In genomic region chr16:80974649-80975376, GRCh38 we compare ENCODE assay signal across 12 cellular contexts. TPM values are rescaled to one million over a fixed set of nuclear protein-coding genes. Genes with fewer than 3 reads are reported as not detected.
DNase-seq lines count a peak whose midpoint lies in the region; ATAC-seq, FAIRE-seq and TF ChIP-seq lines count a peak whose summit lies in the region.
"Had no signal": no experiment of that assay in that cellular context is flagged by ENCODE, and none has a peak within 500 bp of the region (broad histone marks: within the 10 kb centered on the region; RNA-seq: fewer than 3 reads in every experiment).

No MANE protein-coding gene starts in this region.

- H3K27ac Mint-ChIP-seq in brain = no peak overlapping the region
- H3K27ac Mint-ChIP-seq in naive thymus-derived CD4-positive, alpha-beta T cell = no peak overlapping the region
- H3K27ac Mint-ChIP-seq: T-helper 1 cell treated with Interleukin-12 subunit alpha and Interleukin-12 subunit beta and Interleukin-4 antibody, amounts not matched to agents 30 μg/mL and 1 μg/mL, for 36 hours had no signal

- H3K4me1 ChIP-seq in KMS-11 (ENCODE audit: low read depth, poor library complexity, severe bottlenecking) (peaks cover 21% of the 10 kb centered on the region), HepG2 (ENCODE audit: insufficient read depth, low read length) (no peaks in the 10 kb centered on the region), small intestine (ENCODE audit: control insufficient read depth in 2 of 2, insufficient read depth in 1 of 2, low read depth in 1 of 2, low read length in 1 of 2) (no peaks in the 10 kb centered on the region)
- H3K4me1 ChIP-seq in naive thymus-derived CD4-positive, alpha-beta T cell (ENCODE audit: control insufficient read depth in 2 of 2, insufficient read depth in 2 of 2, low read length in 2 of 2) = no peaks in the 10 kb centered on the region
- H3K4me1 ChIP-seq: sigmoid colon had no signal

- intact Hi-C loops in HepG2 (cut with micrococcal nuclease; ENCODE audit: unreplicated experiment) = loop anchor here (2.0 kb wide), 1 partner anchor 32 kb away; the partner anchor contains the start of genes CENPN and CMC2
- intact Hi-C loops in naive thymus-derived CD4-positive, alpha-beta T cell (cut with micrococcal nuclease) = no loop called here

- H4K20me1 ChIP-seq in KMS-11 (ENCODE audit: insufficient read depth) (no peaks in the 10 kb centered on the region), HepG2 (ENCODE audit: insufficient read depth, low read length) (no peaks in the 10 kb centered on the region)

- peak; percentile 75 for TF ChIP-seq CTCF in KMS-11 (conservative IDR thresholded peaks at IDR 0.05; ENCODE audit: low read depth, low read length)
- TF ChIP-seq CTCF in brain (conservative IDR thresholded peaks at IDR 0.05) = peak; percentile 22 to 65
- TF ChIP-seq CTCF in HepG2 (CRISPR knock-in tag; IDR thresholded peaks at IDR 0.05) = peak; percentile 30

- TF ChIP-seq POLR2A in HepG2 (IDR thresholded peaks at IDR 0.05; ENCODE audit: insufficient read depth in 1 of 2, low read depth in 2 of 2, low read length in 2 of 2) = no peak

- H3K27me3 Mint-ChIP-seq in brain = no peaks in the 10 kb centered on the region
- no peaks in the 10 kb centered on the region for H3K27me3 Mint-ChIP-seq in naive thymus-derived CD4-positive, alpha-beta T cell

- H3K9me3 ChIP-seq in HepG2 (ENCODE audit: low read length) (no peaks in the 10 kb centered on the region), small intestine (ENCODE audit: control insufficient read depth, low read depth) (no peaks in the 10 kb centered on the region)
- no peaks in the 10 kb centered on the region for H3K9me3 ChIP-seq in naive thymus-derived CD4-positive, alpha-beta T cell (ENCODE audit: control insufficient read depth in 2 of 3, low read length in 3 of 3)
- H3K9me3 ChIP-seq: sigmoid colon had no signal

- peaks cover 28% of the 10 kb centered on the region for H3K36me3 Mint-ChIP-seq in brain
- H3K36me3 Mint-ChIP-seq in naive thymus-derived CD4-positive, alpha-beta T cell = peaks cover 15 to 42% (median 35%) of the 10 kb centered on the region in 5 donors

- H3K4me3 Mint-ChIP-seq in brain = no peak overlapping the region
- no peak overlapping the region for H3K4me3 Mint-ChIP-seq in naive thymus-derived CD4-positive, alpha-beta T cell
- H3K4me3 Mint-ChIP-seq: T-helper 1 cell treated with Interleukin-12 subunit alpha and Interleukin-12 subunit beta and Interleukin-4 antibody, amounts not matched to agents 30 μg/mL and 1 μg/mL, for 36 hours had no signal

- TF ChIP-seq RAD21 in HepG2 (CRISPR knock-in tag; IDR thresholded peaks at IDR 0.05) = no peak

- H3K9me3 Mint-ChIP-seq in brain = no peaks in the 10 kb centered on the region
- no peaks in the 10 kb centered on the region for H3K9me3 Mint-ChIP-seq in naive thymus-derived CD4-positive, alpha-beta T cell
- H3K9me3 Mint-ChIP-seq: T-helper 1 cell treated with Interleukin-12 subunit alpha and Interleukin-12 subunit beta and Interleukin-4 antibody, amounts not matched to agents 30 μg/mL and 1 μg/mL, for 36 hours had no signal

- H3K79me2 ChIP-seq in KMS-11 (ENCODE audit: insufficient read depth, low read depth) (no peaks in the 10 kb centered on the region), HepG2 (ENCODE audit: insufficient read depth, low read length) (no peaks in the 10 kb centered on the region)

- FAIRE-seq in HepG2 (lab: Jason Lieb, UNC) (peak; percentile 60), small intestine (lab: Jason Lieb, UNC) (no peak)
- FAIRE-seq: GM12891 had no signal

- H3K27me3 ChIP-seq in KMS-11 (ENCODE audit: insufficient read depth, low read depth) = no peaks in the 10 kb centered on the region
- no peaks in the 10 kb centered on the region for H3K27me3 ChIP-seq in HepG2 (ENCODE audit: control insufficient read depth in 1 of 2, insufficient read depth in 2 of 2, low read length in 2 of 2)
- no peaks in the 10 kb centered on the region for H3K27me3 ChIP-seq in naive thymus-derived CD4-positive, alpha-beta T cell (ENCODE audit: control insufficient read depth in 2 of 2, insufficient read depth in 2 of 2, low read length in 2 of 2)
- H3K27me3 ChIP-seq in small intestine (ENCODE audit: control insufficient read depth in 2 of 2, insufficient read depth in 2 of 2, low read length in 2 of 2) = no peaks in the 10 kb centered on the region
- H3K27me3 ChIP-seq: sigmoid colon had no signal

- H3K4me2 ChIP-seq in KMS-11 (no peak overlapping the region), HepG2 (ENCODE audit: low read depth, low read length) (no peak overlapping the region)

- POLR2A ChIA-PET in HepG2 (lab: Yijun Ruan, JAX) = interaction anchor here (0.6 to 1.1 kb wide), 2 partner anchors 18 to 32 kb away, joined by 3 to 4 read pairs; partner anchors contain the start of genes CENPN and CMC2
- POLR2A ChIA-PET in naive thymus-derived CD4-positive, alpha-beta T cell (lab: Charles Lee) = interaction anchor here (0.6 kb wide), 1 partner anchor 62 kb away, joined by 3 read pairs; no protein-coding TSS in a partner anchor

- H3K4me3 ChIP-seq in KMS-11 (IDR thresholded peaks at IDR 0.05; ENCODE audit: insufficient read depth, low read depth, low read length) = no peak overlapping the region
- H3K4me3 ChIP-seq in HepG2 (replicated peaks in 1 of 3; ENCODE audit: insufficient read depth in 1 of 3, low read depth in 2 of 3, low read length in 3 of 3) = no peak overlapping the region
- no peak overlapping the region for H3K4me3 ChIP-seq in naive thymus-derived CD4-positive, alpha-beta T cell (ENCODE audit: low read length)
- no peak overlapping the region for H3K4me3 ChIP-seq in small intestine (ENCODE audit: low read depth in 1 of 2, low read length in 2 of 2)
- H3K4me3 ChIP-seq: sigmoid colon had no signal

- H3K36me3 ChIP-seq in KMS-11 (ENCODE audit: insufficient read depth) = no peaks in the 10 kb centered on the region
- peaks cover 2 to 29% of the 10 kb centered on the region in 2 experiments; a peak in 4 of 5 replicates for H3K36me3 ChIP-seq in HepG2 (replicated peaks in 1 of 2; ENCODE audit: control insufficient read depth in 1 of 2, insufficient read depth in 2 of 2, low read length in 2 of 2)
- peaks cover 0 to 39% (median 0%) of the 10 kb centered on the region in 3 experiments for H3K36me3 ChIP-seq in naive thymus-derived CD4-positive, alpha-beta T cell (ENCODE audit: control insufficient read depth in 2 of 3, insufficient read depth in 3 of 3, low read length in 3 of 3)
- H3K36me3 ChIP-seq in small intestine (ENCODE audit: control insufficient read depth in 2 of 2, insufficient read depth in 2 of 2, low read length in 2 of 2) = peaks cover 6% of the 10 kb centered on the region in 2 donors

- in situ Hi-C loops in HepG2 (cut with HindIII; ENCODE audit: extremely low pct_ligation_motif_present, low pct_unique_long_range_greater_than_20kb) = no loop called here

- BruUV-seq in HepG2 (replicated peaks; lab: Mats Ljungman, UMichigan) = no TSS peak

- H3K27ac ChIP-seq in KMS-11 (no peak overlapping the region), HepG2 (ENCODE audit: extremely low read length, insufficient read depth, low read length) (no peak overlapping the region), small intestine (ENCODE audit: low read depth in 1 of 2, low read length in 1 of 2) (no peak overlapping the region)
- H3K27ac ChIP-seq in naive thymus-derived CD4-positive, alpha-beta T cell (ENCODE audit: low read depth, low read length) = no peak overlapping the region
- H3K27ac ChIP-seq: sigmoid colon had no signal

- WGBS in HepG2 (ENCODE audit: low lambda C conversion rate) = 89% methylated on average over 6 of the region's 6 CpGs
- 87 to 92% (median 89%) methylated on average over 6 of the region's 6 CpGs for WGBS in small intestine, 3 donors

- CTCF ChIA-PET in HepG2 (lab: Yijun Ruan, JAX; ENCODE audit: low intra/inter-chr PET ratio, low total read pairs) = interaction anchor here (1.6 to 2.2 kb wide), 2 partner anchors 30 to 60 kb away, joined by 6 to 12 read pairs; partner anchors contain the start of gene ATMIN
- CTCF ChIA-PET in naive thymus-derived CD4-positive, alpha-beta T cell (lab: Charles Lee) = interaction anchor here (0.6 kb wide), 1 partner anchor 76 kb away, joined by 3 read pairs; no protein-coding TSS in a partner anchor

- H2AFZ ChIP-seq in KMS-11 (ENCODE audit: low read depth) (no peak overlapping the region), HepG2 (ENCODE audit: low read length) (no peak overlapping the region)

- peaks cover 8% of the 10 kb centered on the region for H3K4me1 Mint-ChIP-seq in brain
- peaks cover 0 to 7% (median 0%) of the 10 kb centered on the region in 7 donors for H3K4me1 Mint-ChIP-seq in naive thymus-derived CD4-positive, alpha-beta T cell

- DNase-seq in DMS 273 treated with DMSO at 0.1 percent for 48 hours (lab: John Stamatoyannopoulos, UW) = peak; percentile 47
- no peak for DNase-seq in HepG2 (ENCODE audit: low spot score)
- no peak for DNase-seq in NCI-H1694 treated with DMSO at 0.1 percent for 48 hours (lab: John Stamatoyannopoulos, UW)
- DNase-seq in naive thymus-derived CD4-positive, alpha-beta T cell = no peak
- no peak for DNase-seq in small intestine
- DNase-seq: KG1, sigmoid colon had no signal

- H3K9ac ChIP-seq in KMS-11 (no peak overlapping the region), HepG2 (ENCODE audit: insufficient read depth, low read depth, low read length) (no peak overlapping the region)

- TF ChIP-seq EP300 in HepG2 (IDR thresholded peaks at IDR 0.05; ENCODE audit: low read depth in 2 of 2, low read length in 2 of 2) = no peak
- no peak for TF ChIP-seq EP300 in HepG2 (CRISPR knock-in tag; IDR thresholded peaks at IDR 0.05; ENCODE audit: borderline replicate concordance)

- ATAC-seq in HepG2 (peak; percentile 71), GM18517 (IDR thresholded peaks at IDR 0.05; ENCODE audit: unreplicated experiment) (no peak)
- no peak for ATAC-seq in naive thymus-derived CD4-positive, alpha-beta T cell

RNA-seq across cellular contexts. Expression of gene CMC2, which starts 31.9 kb away (rescaled TPM):
- polyA plus RNA-seq in brain (ENCODE audit: insufficient read depth, low read depth, low replicate concordance) (95.9 TPM), HepG2 (2011; rRNA removed) (92.1 and 116 TPM in 2 replicates), small intestine (100 to 1,000 TPM; 121 to 140 (median 129) TPM)
- 129 and 147 TPM in 2 replicates for total RNA-seq in HepG2 (2016; rRNA removed; fragmentation: Illumina TruSeq; extraction: Trizol)
- total RNA-seq in HepG2 (2016; cell fraction: cytosol; rRNA removed; fragmentation: Illumina TruSeq; extraction: Trizol; ENCODE audit: low read depth) = 111 and 171 TPM in 2 replicates
- total RNA-seq in HepG2 (2016; cell fraction: insoluble cytoplasmic fraction; rRNA removed; fragmentation: Illumina TruSeq; extraction: Trizol) = 118 and 155 TPM in 2 replicates
- 132 and 180 TPM in 2 replicates for total RNA-seq in HepG2 (2016; cell fraction: membrane; rRNA removed; fragmentation: Illumina TruSeq; extraction: Trizol)
- total RNA-seq in HepG2 (2016; cell fraction: nucleus; rRNA removed; fragmentation: Illumina TruSeq; extraction: Trizol) = 49.2 and 54.6 TPM in 2 replicates
- 134 and 148 TPM in 2 replicates for polyA plus RNA-seq in HepG2 (2011; cell fraction: cytosol; rRNA removed)
- polyA plus RNA-seq in HepG2 (2011; cell fraction: nucleus; rRNA removed) = 22.2 and 24.5 TPM in 2 replicates
- 81.8 and 85.6 TPM in 2 replicates for polyA plus RNA-seq in HepG2 (2012)
- 157 and 235 TPM in 2 replicates for polyA plus RNA-seq in HepG2 (2016; cell fraction: cytosol; fragmentation: Illumina TruSeq; extraction: Trizol; ENCODE audit: low read depth)
- polyA plus RNA-seq in HepG2 (2016; cell fraction: insoluble cytoplasmic fraction; fragmentation: Illumina TruSeq; extraction: Trizol; ENCODE audit: low read depth) = 172 and 176 TPM in 2 replicates
- polyA plus RNA-seq in HepG2 (2016; cell fraction: membrane; fragmentation: Illumina TruSeq; extraction: Trizol; ENCODE audit: low read depth) = 133 and 179 TPM in 2 replicates
- 86.6 and 97.5 TPM in 2 replicates for polyA plus RNA-seq in HepG2 (2016; cell fraction: nucleus; fragmentation: Illumina TruSeq; extraction: Trizol; ENCODE audit: insufficient read depth, low read depth)
- 70.9 and 71.9 TPM in 2 replicates for polyA minus RNA-seq in HepG2 (2011; rRNA and poly(A)+ RNA removed; ENCODE audit: low replicate concordance)
- polyA minus RNA-seq in HepG2 (2011; cell fraction: cytosol; rRNA and poly(A)+ RNA removed) = 19.8 and 22.3 TPM in 2 replicates
- 35.4 and 68.6 TPM in 2 replicates for polyA minus RNA-seq in HepG2 (2011; cell fraction: nucleus; rRNA and poly(A)+ RNA removed)
- 10 to 100 TPM; 28.3 to 78.4 (median 40.8) TPM for total RNA-seq in naive thymus-derived CD4-positive, alpha-beta T cell
- polyA plus RNA-seq in naive thymus-derived CD4-positive, alpha-beta T cell = 10 to 100 TPM; 75.7 to 77.1 TPM

RNA-seq across cellular contexts. Expression of gene CENPN, which starts 32.2 kb away (rescaled TPM):
- polyA plus RNA-seq in brain (ENCODE audit: insufficient read depth, low read depth, low replicate concordance) (27.3 TPM), HepG2 (2011; rRNA removed) (17.3 and 29.7 TPM in 2 replicates), small intestine (10 to 100 TPM in 1 of 3 donors, 1 to 10 TPM in 2; 5.8 to 22.9 (median 6.2) TPM)
- total RNA-seq in HepG2 (2016; rRNA removed; fragmentation: Illumina TruSeq; extraction: Trizol) = 129 and 193 TPM in 2 replicates
- 98.3 and 119 TPM in 2 replicates for total RNA-seq in HepG2 (2016; cell fraction: cytosol; rRNA removed; fragmentation: Illumina TruSeq; extraction: Trizol; ENCODE audit: low read depth)
- total RNA-seq in HepG2 (2016; cell fraction: insoluble cytoplasmic fraction; rRNA removed; fragmentation: Illumina TruSeq; extraction: Trizol) = 133 and 185 TPM in 2 replicates
- 180 and 185 TPM in 2 replicates for total RNA-seq in HepG2 (2016; cell fraction: membrane; rRNA removed; fragmentation: Illumina TruSeq; extraction: Trizol)
- total RNA-seq in HepG2 (2016; cell fraction: nucleus; rRNA removed; fragmentation: Illumina TruSeq; extraction: Trizol) = 46.2 and 59.6 TPM in 2 replicates
- polyA plus RNA-seq in HepG2 (2011; cell fraction: cytosol; rRNA removed) = 15.2 and 17.8 TPM in 2 replicates
- 8.3 and 10.1 TPM in 2 replicates for polyA plus RNA-seq in HepG2 (2011; cell fraction: nucleus; rRNA removed)
- 46.5 and 70.0 TPM in 2 replicates for polyA plus RNA-seq in HepG2 (2012)
- polyA plus RNA-seq in HepG2 (2016; cell fraction: cytosol; fragmentation: Illumina TruSeq; extraction: Trizol; ENCODE audit: low read depth) = 113 and 120 TPM in 2 replicates
- 123 and 135 TPM in 2 replicates for polyA plus RNA-seq in HepG2 (2016; cell fraction: insoluble cytoplasmic fraction; fragmentation: Illumina TruSeq; extraction: Trizol; ENCODE audit: low read depth)
- polyA plus RNA-seq in HepG2 (2016; cell fraction: membrane; fragmentation: Illumina TruSeq; extraction: Trizol; ENCODE audit: low read depth) = 123 and 146 TPM in 2 replicates
- polyA plus RNA-seq in HepG2 (2016; cell fraction: nucleus; fragmentation: Illumina TruSeq; extraction: Trizol; ENCODE audit: insufficient read depth, low read depth) = 40.0 and 50.9 TPM in 2 replicates
- 17.1 and 164 TPM in 2 replicates for polyA minus RNA-seq in HepG2 (2011; rRNA and poly(A)+ RNA removed; ENCODE audit: low replicate concordance)
- 14.1 and 16.1 TPM in 2 replicates for polyA minus RNA-seq in HepG2 (2011; cell fraction: cytosol; rRNA and poly(A)+ RNA removed)
- 17.9 and 25.4 TPM in 2 replicates for polyA minus RNA-seq in HepG2 (2011; cell fraction: nucleus; rRNA and poly(A)+ RNA removed)
- total RNA-seq in naive thymus-derived CD4-positive, alpha-beta T cell = 10 to 100 TPM in 1 of 5 experiments, 1 to 10 TPM in 4; 1.4 to 41.8 (median 6.9) TPM
- 1 to 10 TPM; 2.7 to 3.1 TPM for polyA plus RNA-seq in naive thymus-derived CD4-positive, alpha-beta T cell
